ENCODE assay signal across 30 cellular contexts in the genomic region with DNA sequence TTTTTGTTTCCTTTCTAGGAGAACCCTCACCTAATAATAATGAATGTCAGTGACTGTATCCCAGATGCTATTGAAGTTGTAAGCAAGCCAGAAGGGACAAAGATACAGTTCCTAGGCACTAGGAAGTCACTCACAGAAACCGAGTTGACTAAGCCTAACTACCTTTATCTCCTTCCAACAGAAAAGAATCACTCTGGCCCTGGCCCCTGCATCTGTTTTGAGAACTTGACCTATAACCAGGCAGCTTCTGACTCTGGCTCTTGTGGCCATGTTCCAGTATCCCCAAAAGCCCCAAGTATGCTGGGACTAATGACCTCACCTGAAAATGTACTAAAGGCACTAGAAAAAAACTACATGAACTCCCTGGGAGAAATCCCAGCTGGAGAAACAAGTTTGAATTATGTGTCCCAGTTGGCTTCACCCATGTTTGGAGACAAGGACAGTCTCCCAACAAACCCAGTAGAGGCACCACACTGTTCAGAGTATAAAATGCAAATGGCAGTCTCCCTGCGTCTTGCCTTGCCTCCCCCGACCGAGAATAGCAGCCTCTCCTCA.
"Had no signal": no experiment of that assay in that cellular context is flagged by ENCODE, and none has a peak within 500 bp of the region (broad histone marks: within the 10 kb centered on the region; RNA-seq: fewer than 3 reads in every experiment).

No MANE protein-coding gene starts in this region.

- H3K27me3 ChIP-seq: brain microvascular endothelial cell, MG63, SJSA1 had no signal

- ATAC-seq: activated CD8-positive, alpha-beta memory T cell treated with anti-CD3 and anti-CD28 coated beads, Interleukin-2, amount 10 ng/mL, durations not matched to agents 7 days and 5 days; activated naive CD8-positive, alpha-beta T cell treated with anti-CD3 and anti-CD28 coated beads, Interleukin-2, amount 50 U/mL, for 24 hours had no signal

- H3K36me3 ChIP-seq: WERI-Rb-1 had no signal

- H3K4me3 Mint-ChIP-seq: activated CD4-positive, alpha-beta memory T cell treated with anti-CD3 and anti-CD28 coated beads, Interleukin-2, amount 10 ng/mL, durations not matched to agents 7 days and 5 days; activated CD8-positive, alpha-beta memory T cell treated with anti-CD3 and anti-CD28 coated beads, Interleukin-2, amount 10 ng/mL, durations not matched to agents 7 days and 5 days; activated naive CD4-positive, alpha-beta T cell treated with anti-CD3 and anti-CD28 coated beads, Interleukin-2, amount 10 ng/mL, durations not matched to agents 7 days and 5 days; activated naive CD8-positive, alpha-beta T cell; activated naive CD8-positive, alpha-beta T cell treated with anti-CD3 and anti-CD28 coated beads, Interleukin-2, amount 50 U/mL, for 24 hours; T-helper 1 cell treated with Interleukin-12 subunit alpha and Interleukin-12 subunit beta and Interleukin-4 antibody, amounts not matched to agents 30 μg/mL and 1 μg/mL, for 36 hours; T-helper 2 cell treated with Interferon-gamma antibody and Interleukin-4, amounts not matched to agents 5 μg/mL and 100 μg/mL, for 36 hours had no signal

- H3K9me3 ChIP-seq: MG63, SJSA1, SK-N-SH had no signal

- H3K9ac ChIP-seq: SK-N-SH had no signal

- H3K27ac ChIP-seq: brain microvascular endothelial cell, SJSA1, WERI-Rb-1 had no signal

- H3K27ac Mint-ChIP-seq: activated CD4-positive, alpha-beta memory T cell treated with anti-CD3 and anti-CD28 coated beads, Interleukin-2, amount 10 ng/mL, durations not matched to agents 7 days and 5 days; activated CD8-positive, alpha-beta memory T cell treated with anti-CD3 and anti-CD28 coated beads, Interleukin-2, amount 10 ng/mL, durations not matched to agents 7 days and 5 days; activated naive CD4-positive, alpha-beta T cell treated with anti-CD3 and anti-CD28 coated beads, Interleukin-2, amount 10 ng/mL, durations not matched to agents 7 days and 5 days; activated naive CD8-positive, alpha-beta T cell; activated naive CD8-positive, alpha-beta T cell treated with anti-CD3 and anti-CD28 coated beads, Interleukin-2, amount 50 U/mL, for 24 hours; T-helper 1 cell treated with Interleukin-12 subunit alpha and Interleukin-12 subunit beta and Interleukin-4 antibody, amounts not matched to agents 30 μg/mL and 1 μg/mL, for 36 hours; T-helper 2 cell treated with Interferon-gamma antibody and Interleukin-4, amounts not matched to agents 5 μg/mL and 100 μg/mL, for 36 hours had no signal

- H3K9me3 Mint-ChIP-seq: activated naive CD4-positive, alpha-beta T cell treated with anti-CD3 and anti-CD28 coated beads, Interleukin-2, amount 10 ng/mL, durations not matched to agents 7 days and 5 days; activated naive CD8-positive, alpha-beta T cell treated with anti-CD3 and anti-CD28 coated beads, Interleukin-2, amount 50 U/mL, for 24 hours; T-helper 1 cell treated with Interleukin-12 subunit alpha and Interleukin-12 subunit beta and Interleukin-4 antibody, amounts not matched to agents 30 μg/mL and 1 μg/mL, for 36 hours; T-helper 2 cell treated with Interferon-gamma antibody and Interleukin-4, amounts not matched to agents 5 μg/mL and 100 μg/mL, for 36 hours had no signal

- DNase-seq: activated CD4-positive, alpha-beta memory T cell treated with anti-CD3 and anti-CD28 coated beads, Interleukin-2, amount 10 ng/mL, durations not matched to agents 7 days and 5 days; activated CD4-positive, alpha-beta T cell treated with anti-CD3 and anti-CD28 coated beads for 1 hour; activated CD4-positive, alpha-beta T cell treated with anti-CD3 and anti-CD28 coated beads for 48 hours; activated CD4-positive, CD25-positive, alpha-beta regulatory T cell; activated CD8-positive, alpha-beta memory T cell treated with anti-CD3 and anti-CD28 coated beads for 24 hours; activated CD8-positive, alpha-beta memory T cell treated with anti-CD3 and anti-CD28 coated beads, Interleukin-2, amount 10 ng/mL, durations not matched to agents 7 days and 5 days; activated CD8-positive, alpha-beta memory T cell treated with anti-CD3 and anti-CD28 coated beads, Interleukin-2, amount 50 U/mL, for 48 hours; activated effector memory CD4-positive, alpha-beta T cell treated with Interleukin-2 at 50 U/mL for 16 hours; activated naive CD4-positive, alpha-beta T cell treated with anti-CD3 and anti-CD28 coated beads, Interleukin-2, amount 10 ng/mL, durations not matched to agents 7 days and 5 days; activated naive CD8-positive, alpha-beta T cell treated with anti-CD3 and anti-CD28 coated beads, Interleukin-2, amount 50 U/mL, for 24 hours; activated T-cell treated with anti-CD3 and anti-CD28 coated beads, Interleukin-2, amount 50 U/mL, for 48 hours; brain microvascular endothelial cell; central memory CD4-positive, alpha-beta T cell; Kasumi-1; KG1; MG63; NCI-H1092; NCI-H1417; NCI-H187 treated with DMSO at 0.1 percent for 48 hours; NCI-H2081 treated with DMSO at 0.1 percent for 48 hours; NCI-H226; NCI-H446 treated with DMSO at 0.1 percent for 48 hours; NCI-H524; SHP77 treated with DMSO at 0.1 percent for 48 hours; SK-N-SH; WERI-Rb-1 had no signal

- H3K4me2 ChIP-seq: SK-N-SH had no signal

- H3K4me1 Mint-ChIP-seq: activated naive CD4-positive, alpha-beta T cell treated with anti-CD3 and anti-CD28 coated beads, Interleukin-2, amount 10 ng/mL, durations not matched to agents 7 days and 5 days; activated naive CD8-positive, alpha-beta T cell treated with anti-CD3 and anti-CD28 coated beads, Interleukin-2, amount 50 U/mL, for 24 hours had no signal

- H3K4me1 ChIP-seq: SJSA1 had no signal

- H3K4me3 ChIP-seq: MG63, SJSA1 had no signal
